ENCODE assay signal across 1 cellular context in the genomic region with DNA sequence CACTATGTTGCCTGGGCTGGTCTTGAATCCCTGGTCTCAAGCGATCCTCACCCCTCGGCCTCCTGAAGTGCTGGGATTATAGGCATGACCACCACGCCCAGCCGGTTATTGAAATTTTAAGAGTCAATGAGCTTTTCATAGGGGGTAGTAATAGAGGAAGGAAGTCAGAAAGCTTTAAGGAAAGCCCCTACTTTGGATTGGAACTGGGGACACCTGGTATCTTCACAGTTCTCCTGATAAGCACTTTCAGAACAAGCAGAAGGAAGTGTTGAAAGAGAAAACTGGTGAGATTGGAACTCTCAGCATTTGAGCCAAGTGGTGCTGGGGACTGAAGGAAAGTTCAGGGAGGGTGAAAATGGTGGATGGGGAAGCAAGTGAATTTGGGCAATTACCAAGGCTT.
TF ChIP-seq lines count a peak whose summit lies in the region.

No MANE protein-coding gene starts in this region.

TF ChIP-seq in GM12878, 131 proteins besides CTCF, POLR2A, EP300 and RAD21 (continued from another document):
- no peak for TF ChIP-seq HSF1 (IDR thresholded peaks at IDR 0.05; ENCODE audit: low read depth, low read length)
- no peak for TF ChIP-seq JUND (IDR thresholded peaks at IDR 0.05; ENCODE audit: low read depth, low read length)
- no peak for TF ChIP-seq SMARCA5 (IDR thresholded peaks at IDR 0.05)
- TF ChIP-seq SREBF1 (IDR thresholded peaks at IDR 0.05; ENCODE audit: low read length): no peak
- 0 out of 2 replicates have a peak, but pooled peaks have one; percentile 23 for TF ChIP-seq NFIC (IDR thresholded peaks at IDR 0.05; ENCODE audit: low read depth, low read length)
